2 cellular contexts compared by ENCODE assay signal in the genomic region with DNA sequence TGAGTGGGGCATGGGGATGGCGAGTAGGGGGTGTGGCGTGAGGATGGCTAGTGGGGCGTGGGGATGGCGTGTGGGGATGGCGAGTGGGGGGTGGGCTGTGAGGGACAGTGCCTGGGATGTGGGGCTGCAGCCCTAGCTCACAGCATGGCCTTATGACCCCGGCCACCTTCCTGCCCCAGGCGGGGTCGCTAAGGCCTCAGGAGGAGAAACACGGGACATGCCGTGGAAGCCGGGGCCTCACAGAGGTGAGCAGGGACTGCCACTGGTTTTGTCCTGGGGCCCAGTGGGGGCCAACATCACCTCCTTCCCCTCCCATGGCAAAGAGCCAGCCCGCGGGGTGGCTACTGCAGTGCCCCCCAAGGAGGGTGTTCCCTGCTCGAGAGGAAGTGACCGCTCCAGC.
TF ChIP-seq lines count a peak whose summit lies in the region.

No MANE protein-coding gene starts in this region.

TF ChIP-seq in HepG2, 621 proteins besides CTCF, POLR2A, EP300 and RAD21:
- TF ChIP-seq RBFOX2 (IDR thresholded peaks at IDR 0.05; ENCODE audit: low read depth, low read length) (0 out of 2 replicates have a peak, but pooled peaks have one; percentile 10), ZBTB38 (CRISPR knock-in tag; IDR thresholded peaks at IDR 0.05) (peak; percentile 84)
- TF ChIP-seq, protein P1, sequence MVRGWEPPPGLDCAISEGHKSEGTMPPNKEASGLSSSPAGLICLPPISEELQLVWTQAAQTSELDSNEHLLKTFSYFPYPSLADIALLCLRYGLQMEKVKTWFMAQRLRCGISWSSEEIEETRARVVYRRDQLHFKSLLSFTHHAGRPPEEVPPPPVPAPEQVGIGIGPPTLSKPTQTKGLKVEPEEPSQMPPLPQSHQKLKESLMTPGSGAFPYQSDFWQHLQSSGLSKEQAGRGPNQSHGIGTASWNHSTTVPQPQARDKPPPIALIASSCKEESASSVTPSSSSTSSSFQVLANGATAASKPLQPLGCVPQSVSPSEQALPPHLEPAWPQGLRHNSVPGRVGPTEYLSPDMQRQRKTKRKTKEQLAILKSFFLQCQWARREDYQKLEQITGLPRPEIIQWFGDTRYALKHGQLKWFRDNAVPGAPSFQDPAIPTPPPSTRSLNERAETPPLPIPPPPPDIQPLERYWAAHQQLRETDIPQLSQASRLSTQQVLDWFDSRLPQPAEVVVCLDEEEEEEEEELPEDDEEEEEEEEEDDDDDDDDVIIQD (CRISPR knock-in tag; IDR thresholded peaks at IDR 0.05; ENCODE audit: low read depth) = no peak

TF ChIP-seq in GM23338, 12 proteins besides CTCF, POLR2A, EP300 and RAD21:
- TF ChIP-seq ETS1 (IDR thresholded peaks at IDR 0.05) (no peak), JUNB (IDR thresholded peaks at IDR 0.05; ENCODE audit: unreplicated experiment) (no peak), POLR2AphosphoS5 (IDR thresholded peaks at IDR 0.05; ENCODE audit: low read depth) (no peak), ZNF114 (CRISPR knock-in tag; IDR thresholded peaks at IDR 0.05) (no peak), ZNF331 (CRISPR knock-in tag; IDR thresholded peaks at IDR 0.05; ENCODE audit: low read depth) (no peak), NANOG (IDR thresholded peaks at IDR 0.05; ENCODE audit: borderline replicate concordance) (no peak), CREB1 (CRISPR knock-in tag; IDR thresholded peaks at IDR 0.05; ENCODE audit: low read depth) (no peak)
- TF ChIP-seq, protein P2, sequence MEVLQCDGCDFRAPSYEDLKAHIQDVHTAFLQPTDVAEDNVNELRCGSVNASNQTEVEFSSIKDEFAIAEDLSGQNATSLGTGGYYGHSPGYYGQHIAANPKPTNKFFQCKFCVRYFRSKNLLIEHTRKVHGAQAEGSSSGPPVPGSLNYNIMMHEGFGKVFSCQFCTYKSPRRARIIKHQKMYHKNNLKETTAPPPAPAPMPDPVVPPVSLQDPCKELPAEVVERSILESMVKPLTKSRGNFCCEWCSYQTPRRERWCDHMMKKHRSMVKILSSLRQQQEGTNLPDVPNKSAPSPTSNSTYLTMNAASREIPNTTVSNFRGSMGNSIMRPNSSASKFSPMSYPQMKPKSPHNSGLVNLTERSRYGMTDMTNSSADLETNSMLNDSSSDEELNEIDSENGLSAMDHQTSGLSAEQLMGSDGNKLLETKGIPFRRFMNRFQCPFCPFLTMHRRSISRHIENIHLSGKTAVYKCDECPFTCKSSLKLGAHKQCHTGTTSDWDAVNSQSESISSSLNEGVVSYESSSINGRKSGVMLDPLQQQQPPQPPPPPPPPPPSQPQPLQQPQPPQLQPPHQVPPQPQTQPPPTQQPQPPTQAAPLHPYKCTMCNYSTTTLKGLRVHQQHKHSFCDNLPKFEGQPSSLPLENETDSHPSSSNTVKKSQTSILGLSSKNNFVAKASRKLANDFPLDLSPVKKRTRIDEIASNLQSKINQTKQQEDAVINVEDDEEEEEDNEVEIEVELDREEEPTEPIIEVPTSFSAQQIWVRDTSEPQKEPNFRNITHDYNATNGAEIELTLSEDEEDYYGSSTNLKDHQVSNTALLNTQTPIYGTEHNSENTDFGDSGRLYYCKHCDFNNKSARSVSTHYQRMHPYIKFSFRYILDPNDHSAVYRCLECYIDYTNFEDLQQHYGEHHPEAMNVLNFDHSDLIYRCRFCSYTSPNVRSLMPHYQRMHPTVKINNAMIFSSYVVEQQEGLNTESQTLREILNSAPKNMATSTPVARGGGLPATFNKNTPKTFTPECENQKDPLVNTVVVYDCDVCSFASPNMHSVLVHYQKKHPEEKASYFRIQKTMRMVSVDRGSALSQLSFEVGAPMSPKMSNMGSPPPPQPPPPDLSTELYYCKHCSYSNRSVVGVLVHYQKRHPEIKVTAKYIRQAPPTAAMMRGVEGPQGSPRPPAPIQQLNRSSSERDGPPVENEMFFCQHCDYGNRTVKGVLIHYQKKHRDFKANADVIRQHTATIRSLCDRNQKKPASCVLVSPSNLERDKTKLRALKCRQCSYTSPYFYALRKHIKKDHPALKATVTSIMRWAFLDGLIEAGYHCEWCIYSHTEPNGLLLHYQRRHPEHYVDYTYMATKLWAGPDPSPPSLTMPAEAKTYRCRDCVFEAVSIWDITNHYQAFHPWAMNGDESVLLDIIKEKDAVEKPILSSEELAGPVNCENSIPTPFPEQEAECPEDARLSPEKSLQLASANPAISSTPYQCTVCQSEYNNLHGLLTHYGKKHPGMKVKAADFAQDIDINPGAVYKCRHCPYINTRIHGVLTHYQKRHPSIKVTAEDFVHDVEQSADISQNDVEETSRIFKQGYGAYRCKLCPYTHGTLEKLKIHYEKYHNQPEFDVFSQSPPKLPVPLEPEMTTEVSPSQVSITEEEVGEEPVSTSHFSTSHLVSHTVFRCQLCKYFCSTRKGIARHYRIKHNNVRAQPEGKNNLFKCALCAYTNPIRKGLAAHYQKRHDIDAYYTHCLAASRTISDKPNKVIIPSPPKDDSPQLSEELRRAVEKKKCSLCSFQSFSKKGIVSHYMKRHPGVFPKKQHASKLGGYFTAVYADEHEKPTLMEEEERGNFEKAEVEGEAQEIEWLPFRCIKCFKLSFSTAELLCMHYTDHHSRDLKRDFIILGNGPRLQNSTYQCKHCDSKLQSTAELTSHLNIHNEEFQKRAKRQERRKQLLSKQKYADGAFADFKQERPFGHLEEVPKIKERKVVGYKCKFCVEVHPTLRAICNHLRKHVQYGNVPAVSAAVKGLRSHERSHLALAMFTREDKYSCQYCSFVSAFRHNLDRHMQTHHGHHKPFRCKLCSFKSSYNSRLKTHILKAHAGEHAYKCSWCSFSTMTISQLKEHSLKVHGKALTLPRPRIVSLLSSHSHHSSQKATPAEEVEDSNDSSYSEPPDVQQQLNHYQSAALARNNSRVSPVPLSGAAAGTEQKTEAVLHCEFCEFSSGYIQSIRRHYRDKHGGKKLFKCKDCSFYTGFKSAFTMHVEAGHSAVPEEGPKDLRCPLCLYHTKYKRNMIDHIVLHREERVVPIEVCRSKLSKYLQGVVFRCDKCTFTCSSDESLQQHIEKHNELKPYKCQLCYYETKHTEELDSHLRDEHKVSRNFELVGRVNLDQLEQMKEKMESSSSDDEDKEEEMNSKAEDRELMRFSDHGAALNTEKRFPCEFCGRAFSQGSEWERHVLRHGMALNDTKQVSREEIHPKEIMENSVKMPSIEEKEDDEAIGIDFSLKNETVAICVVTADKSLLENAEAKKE (CRISPR knock-in tag; IDR thresholded peaks at IDR 0.05) = no peak
- TF ChIP-seq, protein P3, sequence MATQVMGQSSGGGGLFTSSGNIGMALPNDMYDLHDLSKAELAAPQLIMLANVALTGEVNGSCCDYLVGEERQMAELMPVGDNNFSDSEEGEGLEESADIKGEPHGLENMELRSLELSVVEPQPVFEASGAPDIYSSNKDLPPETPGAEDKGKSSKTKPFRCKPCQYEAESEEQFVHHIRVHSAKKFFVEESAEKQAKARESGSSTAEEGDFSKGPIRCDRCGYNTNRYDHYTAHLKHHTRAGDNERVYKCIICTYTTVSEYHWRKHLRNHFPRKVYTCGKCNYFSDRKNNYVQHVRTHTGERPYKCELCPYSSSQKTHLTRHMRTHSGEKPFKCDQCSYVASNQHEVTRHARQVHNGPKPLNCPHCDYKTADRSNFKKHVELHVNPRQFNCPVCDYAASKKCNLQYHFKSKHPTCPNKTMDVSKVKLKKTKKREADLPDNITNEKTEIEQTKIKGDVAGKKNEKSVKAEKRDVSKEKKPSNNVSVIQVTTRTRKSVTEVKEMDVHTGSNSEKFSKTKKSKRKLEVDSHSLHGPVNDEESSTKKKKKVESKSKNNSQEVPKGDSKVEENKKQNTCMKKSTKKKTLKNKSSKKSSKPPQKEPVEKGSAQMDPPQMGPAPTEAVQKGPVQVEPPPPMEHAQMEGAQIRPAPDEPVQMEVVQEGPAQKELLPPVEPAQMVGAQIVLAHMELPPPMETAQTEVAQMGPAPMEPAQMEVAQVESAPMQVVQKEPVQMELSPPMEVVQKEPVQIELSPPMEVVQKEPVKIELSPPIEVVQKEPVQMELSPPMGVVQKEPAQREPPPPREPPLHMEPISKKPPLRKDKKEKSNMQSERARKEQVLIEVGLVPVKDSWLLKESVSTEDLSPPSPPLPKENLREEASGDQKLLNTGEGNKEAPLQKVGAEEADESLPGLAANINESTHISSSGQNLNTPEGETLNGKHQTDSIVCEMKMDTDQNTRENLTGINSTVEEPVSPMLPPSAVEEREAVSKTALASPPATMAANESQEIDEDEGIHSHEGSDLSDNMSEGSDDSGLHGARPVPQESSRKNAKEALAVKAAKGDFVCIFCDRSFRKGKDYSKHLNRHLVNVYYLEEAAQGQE (IDR thresholded peaks at IDR 0.05; ENCODE audit: unreplicated experiment) = no peak
